10 cellular contexts compared by ENCODE assay signal in the genomic region with DNA sequence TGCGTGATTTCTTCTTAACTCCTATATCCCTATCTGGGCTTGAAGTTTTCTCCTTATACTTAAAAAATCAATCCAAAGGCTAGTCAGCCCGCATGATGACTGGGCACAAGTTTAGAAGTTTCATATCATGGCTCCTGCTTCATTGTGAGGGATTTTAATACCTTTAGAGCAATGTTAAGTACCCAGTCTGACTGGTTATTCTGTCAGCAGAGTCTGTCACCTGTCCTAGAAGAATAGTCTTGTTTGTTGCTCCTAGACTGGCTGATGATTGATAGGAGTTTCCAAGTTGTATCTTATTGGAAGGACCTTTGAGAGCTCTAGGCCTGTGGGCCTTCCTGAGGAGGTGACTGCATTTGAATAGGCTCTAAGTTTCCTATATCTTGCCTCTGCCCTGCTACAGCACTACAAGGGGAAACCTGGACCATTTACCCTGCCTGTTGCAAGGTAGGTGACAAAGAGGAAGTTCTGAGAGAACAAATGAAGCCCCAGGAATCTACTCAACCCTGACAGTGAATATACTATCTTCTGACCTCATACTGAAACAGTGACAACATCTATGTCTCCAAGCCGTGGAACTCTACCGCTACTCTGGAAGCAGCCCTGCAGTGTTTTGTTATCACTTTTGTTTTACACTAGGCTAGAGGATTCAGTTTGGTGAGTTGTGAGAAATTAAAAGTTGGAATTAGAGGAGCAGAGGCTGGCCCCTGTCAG.
DNase-seq lines count a peak whose midpoint lies in the region; ATAC-seq and TF ChIP-seq lines count a peak whose summit lies in the region.
"Had no signal": no experiment of that assay in that cellular context is flagged by ENCODE, and none has a peak within 500 bp of the region (broad histone marks: within the 10 kb centered on the region; RNA-seq: fewer than 3 reads in every experiment).

No MANE protein-coding gene starts in this region.

- H3K27ac Mint-ChIP-seq in T-helper 17 cell (peak overlapping the region; percentile 59), glutamatergic neuron (ENCODE audit: unreplicated experiment) (no peak overlapping the region), H9 (no peak overlapping the region)

- H4K91ac ChIP-seq in H9 (ENCODE audit: insufficient read length, low read depth, low read length) = no peak overlapping the region

- H2AK5ac ChIP-seq in H9 (ENCODE audit: insufficient read length, low read length) = no peak overlapping the region

- H3T11ph ChIP-seq in H9 (ENCODE audit: low read length) = no peak overlapping the region

- H2BK12ac ChIP-seq in H9 (ENCODE audit: insufficient read length, low read depth, low read length) = no peak overlapping the region

- H4K5ac ChIP-seq in H9 (ENCODE audit: insufficient read length, low read depth, low read length) = no peak overlapping the region

- H2BK5ac ChIP-seq in H9 (ENCODE audit: insufficient read length, low read length) = no peak overlapping the region

- H3K79me1 ChIP-seq in H9 (ENCODE audit: insufficient read depth, low read depth, low read length, poor library complexity, severe bottlenecking) = no peaks in the 10 kb centered on the region

- no peak overlapping the region for H3K18ac ChIP-seq in H9 (ENCODE audit: insufficient read length, low read depth, low read length)

- no peaks in the 10 kb centered on the region for H3K27me3 ChIP-seq in H9 (ENCODE audit: insufficient read depth, low read length)

- H3K14ac ChIP-seq in H9 (ENCODE audit: insufficient read depth, low read length) = no peak overlapping the region

- peak; percentile 58 for DNase-seq in DMS53 treated with DMSO at 0.1 percent for 48 hours (lab: John Stamatoyannopoulos, UW; ENCODE audit: unreplicated experiment)
- DNase-seq in T-helper 17 cell = no peak
- DNase-seq in glutamatergic neuron = no peak
- no peak for DNase-seq in NCI-H1092 (lab: John Stamatoyannopoulos, UW)
- no peak for DNase-seq in H9
- DNase-seq in effector CD4-positive, alpha-beta T cell = no peak
- DNase-seq: IMR-90 had no signal

- H3K27ac ChIP-seq in H9 (ENCODE audit: insufficient read length, low read depth, low read length) = no peak overlapping the region
- H3K27ac ChIP-seq: SK-N-MC had no signal

- H3K79me2 ChIP-seq in H9 (ENCODE audit: insufficient read depth, low read length) = no peaks in the 10 kb centered on the region; the same call in 1 of the 2 replicates

- H3K36me3 Mint-ChIP-seq in T-helper 17 cell (ENCODE audit: low read depth) = peaks cover 6% of the 10 kb centered on the region
- H3K36me3 Mint-ChIP-seq in glutamatergic neuron (ENCODE audit: unreplicated experiment) = peaks cover 9% of the 10 kb centered on the region
- peaks cover 6 to 9% (median 8%) of the 10 kb centered on the region in 3 experiments; a peak in 6 of 7 replicates for H3K36me3 Mint-ChIP-seq in H9 (ENCODE audit: insufficient read depth in 1 of 3, low read depth in 3 of 3)

- no peaks in the 10 kb centered on the region for H3K4me1 ChIP-seq in H9 (ENCODE audit: insufficient read depth, low read length)

- no peak overlapping the region for H3K4ac ChIP-seq in H9 (ENCODE audit: low read depth, low read length)

- H3K23ac ChIP-seq in H9 (ENCODE audit: insufficient read length, low read depth, low read length) = no peak overlapping the region

- H3K9me3 Mint-ChIP-seq in glutamatergic neuron (ENCODE audit: unreplicated experiment) (peaks cover 7% of the 10 kb centered on the region), H9 (peaks cover 4% of the 10 kb centered on the region in 2 experiments; a peak in 4 of 5 replicates)

- H3K4me1 Mint-ChIP-seq in T-helper 17 cell (peaks cover 37% of the 10 kb centered on the region), glutamatergic neuron (ENCODE audit: low read depth, unreplicated experiment) (no peaks in the 10 kb centered on the region), H9 (peaks cover 0 to 3% of the 10 kb centered on the region in 2 experiments; a peak in 2 of 4 replicates)

- peaks cover 4% of the 10 kb centered on the region for H3K23me2 ChIP-seq in H9 (ENCODE audit: insufficient read length, low read depth, low read length, poor library complexity, severe bottlenecking)

- H3K27me3 Mint-ChIP-seq in T-helper 17 cell = no peaks in the 10 kb centered on the region
- no peaks in the 10 kb centered on the region for H3K27me3 Mint-ChIP-seq in glutamatergic neuron (ENCODE audit: unreplicated experiment)
- H3K27me3 Mint-ChIP-seq in H9 (ENCODE audit: low read depth) = no peaks in the 10 kb centered on the region

- no peak overlapping the region for H4K8ac ChIP-seq in H9 (replicated peaks; ENCODE audit: insufficient read length, low read depth, low read length)

- H2BK120ac ChIP-seq in H9 (ENCODE audit: low read depth, low read length, poor library complexity, severe bottlenecking) = no peak overlapping the region

- no peak for TF ChIP-seq CTCF in glutamatergic neuron (IDR thresholded peaks at IDR 0.05; ENCODE audit: partially characterized antibody, unreplicated experiment)
- TF ChIP-seq CTCF in H9 (conservative IDR thresholded peaks at IDR 0.05) = no peak

- H2BK15ac ChIP-seq in H9 (ENCODE audit: low read depth, low read length) = no peak overlapping the region

- no peaks in the 10 kb centered on the region for H3K9me3 ChIP-seq in T-helper 17 cell (ENCODE audit: control insufficient read depth, low read length, poor library complexity, severe bottlenecking)
- H3K9me3 ChIP-seq in H9 (ENCODE audit: control insufficient read depth, low read depth, low read length) = no peaks in the 10 kb centered on the region

- no peaks in the 10 kb centered on the region for H4K20me1 ChIP-seq in H9 (ENCODE audit: control insufficient read depth, insufficient read depth, insufficient read length)

- H3K9ac ChIP-seq in H9 (ENCODE audit: extremely low read depth, insufficient read length, low read length) = no peak overlapping the region

- no peak overlapping the region for H2AFZ ChIP-seq in H9 (ENCODE audit: low read length)

- WGBS in H9 (ENCODE audit: extremely low coverage, insufficient read length, low lambda C conversion rate) = no CpG with 5 or more reads among the region's 4 CpGs

- H3K4me3 Mint-ChIP-seq in T-helper 17 cell (no peak overlapping the region), glutamatergic neuron (ENCODE audit: unreplicated experiment) (no peak overlapping the region), H9 (no peak overlapping the region)

- no peak overlapping the region for H3K56ac ChIP-seq in H9 (ENCODE audit: insufficient read length, low read depth, low read length)

- no peak overlapping the region for H2BK20ac ChIP-seq in H9 (ENCODE audit: low read depth, low read length, poor library complexity, severe bottlenecking)

- no peak overlapping the region for H3K4me2 ChIP-seq in H9 (ENCODE audit: insufficient read depth, insufficient read length, low read length)

- ATAC-seq in GM19025 (IDR thresholded peaks at IDR 0.05; ENCODE audit: low read depth, unreplicated experiment) (peak; percentile 89), HG02870 (IDR thresholded peaks at IDR 0.05; ENCODE audit: unreplicated experiment) (peak; percentile 83), T-helper 17 cell (peak; percentile 64)
